In the genomic region with DNA sequence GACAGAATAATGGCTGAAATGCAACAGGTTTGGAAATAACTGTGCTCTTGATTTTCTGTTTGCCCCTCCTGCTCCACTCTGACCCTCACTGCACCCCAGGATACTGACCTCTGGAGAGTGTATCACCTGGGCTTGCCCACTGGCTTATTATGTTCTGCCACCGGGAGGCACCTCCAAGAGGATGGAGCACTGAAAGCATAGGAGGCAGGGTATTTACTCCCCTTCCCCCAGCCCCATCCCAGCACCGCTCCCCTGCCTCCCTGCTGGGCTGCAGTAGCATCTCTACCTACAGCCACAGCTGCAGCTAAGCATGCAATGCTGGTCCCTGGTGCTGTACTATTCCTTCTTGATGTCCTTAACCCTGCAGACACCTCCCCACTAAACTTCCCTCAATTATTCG, we compare ENCODE assay signal across 25 cellular contexts.
"Had no signal": no experiment of that assay in that cellular context is flagged by ENCODE, and none has a peak within 500 bp of the region (broad histone marks: within the 10 kb centered on the region; RNA-seq: fewer than 3 reads in every experiment).

No MANE protein-coding gene starts in this region.

- H3K27me3 Mint-ChIP-seq: activated naive CD8-positive, alpha-beta T cell treated with anti-CD3 and anti-CD28 coated beads for 36 hours; activated T-cell treated with anti-CD3 and anti-CD28 coated beads, Interleukin-2, amount 50 U/mL, for 24 hours; naive thymus-derived CD4-positive, alpha-beta T cell; stimulated activated naive B cell treated with anti-CD40 and anti-IgM and Interleukin-4, amounts not matched to agents 10 μg/mL and 1 μg/mL and 100 μg/mL, for 72 hours had no signal

- H3K4me3 Mint-ChIP-seq: activated naive CD8-positive, alpha-beta T cell treated with anti-CD3 and anti-CD28 coated beads for 36 hours; activated T-cell treated with anti-CD3 and anti-CD28 coated beads, Interleukin-2, amount 50 U/mL, for 24 hours; naive thymus-derived CD4-positive, alpha-beta T cell; neural crest cell; stimulated activated naive B cell treated with anti-CD40 and anti-IgM and Interleukin-4, amounts not matched to agents 10 μg/mL and 1 μg/mL and 100 μg/mL, for 72 hours; T-helper 2 cell treated with Interferon-gamma antibody and Interleukin-4, amounts not matched to agents 5 μg/mL and 100 μg/mL, for 36 hours had no signal

- H3K27ac Mint-ChIP-seq: activated naive CD8-positive, alpha-beta T cell treated with anti-CD3 and anti-CD28 coated beads for 36 hours; activated T-cell treated with anti-CD3 and anti-CD28 coated beads, Interleukin-2, amount 50 U/mL, for 24 hours; stimulated activated naive B cell treated with anti-CD40 and anti-IgM and Interleukin-4, amounts not matched to agents 10 μg/mL and 1 μg/mL and 100 μg/mL, for 72 hours; T-helper 2 cell treated with Interferon-gamma antibody and Interleukin-4, amounts not matched to agents 5 μg/mL and 100 μg/mL, for 36 hours had no signal

- H3K4me1 Mint-ChIP-seq: activated naive CD8-positive, alpha-beta T cell treated with anti-CD3 and anti-CD28 coated beads for 36 hours had no signal

- DNase-seq: activated CD4-positive, alpha-beta T cell treated with anti-CD3 and anti-CD28 coated beads, Interleukin-2, amount 50 U/mL, for 4 hours; activated CD8-positive, alpha-beta memory T cell treated with anti-CD3 and anti-CD28 coated beads for 24 hours; activated CD8-positive, alpha-beta memory T cell treated with anti-CD3 and anti-CD28 coated beads, Interleukin-2, amount 50 U/mL, for 4 hours; activated naive CD4-positive, alpha-beta T cell treated with Interleukin-2 at 50 U/mL for 16 hours; activated naive CD8-positive, alpha-beta T cell treated with anti-CD3 and anti-CD28 coated beads for 36 hours; activated T-cell treated with anti-CD3 and anti-CD28 coated beads, Interleukin-2, amount 50 U/mL, for 24 hours; central memory CD4-positive, alpha-beta T cell; effector memory CD4-positive, alpha-beta T cell; esophagus squamous epithelium; gastrocnemius medialis; hippocampal formation; kidney; lower lobe of right lung; naive thymus-derived CD4-positive, alpha-beta T cell; sigmoid colon; stimulated activated CD4-positive, alpha-beta T cell treated with anti-CD3 and anti-CD28 coated beads, Interleukin-15, amount 100 ng/mL, for 24 hours; stimulated activated naive B cell treated with anti-CD40 and anti-IgM and Interleukin-4, amounts not matched to agents 10 μg/mL and 1 μg/mL and 100 μg/mL, for 72 hours; transverse colon; uterus had no signal

- H3K4me3 ChIP-seq: esophagus squamous epithelium, gastrocnemius medialis, lower lobe of right lung, sigmoid colon, smooth muscle cell, transverse colon, uterus had no signal

- H3K36me3 ChIP-seq: gastrocnemius medialis, lower lobe of right lung, sigmoid colon, transverse colon, uterus had no signal

- ATAC-seq: gastrocnemius medialis; naive thymus-derived CD4-positive, alpha-beta T cell; stimulated activated naive B cell treated with anti-CD40 and anti-IgM and Interleukin-4, amounts not matched to agents 10 μg/mL and 1 μg/mL and 100 μg/mL, for 72 hours had no signal

- H3K9me3 Mint-ChIP-seq: activated naive CD8-positive, alpha-beta T cell treated with anti-CD3 and anti-CD28 coated beads for 36 hours; activated T-cell treated with anti-CD3 and anti-CD28 coated beads, Interleukin-2, amount 50 U/mL, for 24 hours; naive thymus-derived CD4-positive, alpha-beta T cell; neural crest cell; stimulated activated naive B cell treated with anti-CD40 and anti-IgM and Interleukin-4, amounts not matched to agents 10 μg/mL and 1 μg/mL and 100 μg/mL, for 72 hours; T-helper 2 cell treated with Interferon-gamma antibody and Interleukin-4, amounts not matched to agents 5 μg/mL and 100 μg/mL, for 36 hours had no signal

- H3K9me3 ChIP-seq: esophagus squamous epithelium, gastrocnemius medialis, lower lobe of right lung, sigmoid colon, transverse colon, uterus had no signal

- H3K36me3 Mint-ChIP-seq: activated naive CD8-positive, alpha-beta T cell treated with anti-CD3 and anti-CD28 coated beads for 36 hours had no signal

- H3K4me1 ChIP-seq: esophagus squamous epithelium, gastrocnemius medialis, lower lobe of right lung, sigmoid colon, transverse colon, uterus had no signal

- H3K4me2 ChIP-seq: smooth muscle cell had no signal

- H3K27ac ChIP-seq: esophagus squamous epithelium, gastrocnemius medialis, lower lobe of right lung, sigmoid colon, transverse colon, uterus had no signal

- FAIRE-seq: astrocyte, endothelial cell of umbilical vein, kidney, TTC549 had no signal

- H3K27me3 ChIP-seq: esophagus squamous epithelium, gastrocnemius medialis, sigmoid colon, transverse colon, uterus had no signal
